ENCODE assay signal across 16 cellular contexts in the genomic region with DNA sequence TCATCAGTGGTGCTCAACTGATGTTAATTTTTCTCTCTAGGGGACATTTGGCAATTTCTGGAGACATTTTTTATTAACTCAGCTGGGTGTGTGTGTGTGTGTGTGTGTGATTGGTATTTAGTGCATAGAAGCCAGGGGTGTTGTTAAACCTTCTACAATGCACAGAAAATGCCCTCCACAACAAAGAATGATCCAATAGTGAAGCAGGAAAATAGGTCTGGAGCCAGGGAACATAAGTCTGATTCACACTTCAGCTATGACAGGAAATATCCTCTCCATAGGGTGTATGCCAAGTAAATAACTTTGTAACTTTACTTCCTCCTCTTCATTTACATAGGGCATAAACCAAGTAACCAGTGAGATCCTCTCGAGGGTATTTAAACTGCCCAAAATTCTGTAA. TPM values are rescaled to one million over a fixed set of nuclear protein-coding genes. Genes with fewer than 3 reads are reported as not detected.
A peak's percentile ranks its signal among the peaks of the same experiment; 100 is the strongest.
DNase-seq lines count a peak whose midpoint lies in the region; ATAC-seq lines count a peak whose summit lies in the region.
"Had no signal": no experiment of that assay in that cellular context is flagged by ENCODE, and none has a peak within 500 bp of the region (broad histone marks: within the 10 kb centered on the region; RNA-seq: fewer than 3 reads in every experiment).

No MANE protein-coding gene starts in this region.

- no peak overlapping the region for H2AK5ac ChIP-seq in trophoblast cell (ENCODE audit: low read length)

- H2AFZ ChIP-seq in trophoblast cell (ENCODE audit: insufficient read depth, low read length, poor library complexity), result no peak overlapping the region

- no peak for ATAC-seq in sciatic nerve
- ATAC-seq: activated CD4-positive, CD25-positive, alpha-beta regulatory T cell treated with anti-CD3 and anti-CD28 coated beads, Interleukin-2, amount 50 U/mL, for 24 hours; stimulated activated naive B cell treated with anti-CD40 and anti-IgM and Interleukin-4, amounts not matched to agents 10 μg/mL and 1 μg/mL and 100 μg/mL, for 72 hours had no signal

- H3K4ac ChIP-seq in trophoblast cell (ENCODE audit: low read depth, low read length), result no peak overlapping the region

- H3K4me2 ChIP-seq in trophoblast cell (ENCODE audit: low read length), result no peak overlapping the region

- intact Hi-C loops in sciatic nerve (cut with DNase I), result no loop called here

- no peak overlapping the region for H3K4me3 ChIP-seq in trophoblast cell (ENCODE audit: low read depth, low read length)

- no peak overlapping the region for H4K8ac ChIP-seq in trophoblast cell (ENCODE audit: low read depth, low read length)

- H4K12ac ChIP-seq in trophoblast cell (ENCODE audit: low read depth, low read length), result no peak overlapping the region

- no peaks in the 10 kb centered on the region for H3K36me3 ChIP-seq in trophoblast cell (ENCODE audit: control insufficient read depth in 1 of 2, insufficient read depth in 2 of 2, low read length in 2 of 2)

- H2BK120ac ChIP-seq in trophoblast cell (ENCODE audit: insufficient read depth, low read length, poor library complexity), result no peak overlapping the region

- DNase-seq in ELR (ENCODE audit: low read depth) (peak; percentile 84), RPMI7951 (ENCODE audit: low read depth) (peak; percentile 45), epithelial cell of prostate (ENCODE audit: low read depth, low spot score) (no peak), trophoblast cell (no peak), sciatic nerve (ENCODE audit: low spot score) (no peak), superior temporal gyrus (ENCODE audit: extremely low spot score) (no peak)
- no peak for DNase-seq in effector CD8-positive, alpha-beta T cell (lab: John Stamatoyannopoulos, UW)
- DNase-seq in stimulated activated CD4-positive, alpha-beta T cell treated with anti-CD3 and anti-CD28 coated beads, Interleukin-4, amount 100 ng/mL, for 1 hour, result no peak
- DNase-seq: activated T-cell treated with anti-CD3 and anti-CD28 coated beads for 4 hours; H9; islet precursor cell; stimulated activated naive B cell treated with anti-CD40 and anti-IgM and Interleukin-4, amounts not matched to agents 10 μg/mL and 1 μg/mL and 100 μg/mL, for 72 hours had no signal

- peaks cover 11% of the 10 kb centered on the region for H3K79me1 ChIP-seq in trophoblast cell (ENCODE audit: low read length)

- H3K79me2 ChIP-seq in trophoblast cell (ENCODE audit: control insufficient read depth, insufficient read depth, low read length, poor library complexity), result no peaks in the 10 kb centered on the region

- no peak overlapping the region for H2BK5ac ChIP-seq in trophoblast cell (ENCODE audit: low read depth, low read length, poor library complexity)

- no peaks in the 10 kb centered on the region for H3K9me3 ChIP-seq in trophoblast cell (ENCODE audit: insufficient read depth, low read depth, low read length)

- H4K91ac ChIP-seq in trophoblast cell (ENCODE audit: low read depth, low read length), result peak overlapping the region; percentile 52

- peaks cover 14 to 20% of the 10 kb centered on the region in 2 experiments for H3K4me1 ChIP-seq in trophoblast cell (ENCODE audit: control insufficient read depth in 1 of 2, insufficient read depth in 2 of 2, low read length in 2 of 2)

- H3K14ac ChIP-seq in trophoblast cell (ENCODE audit: low read length), result no peak overlapping the region

- no peak overlapping the region for H3K9ac ChIP-seq in trophoblast cell (ENCODE audit: low read length)

- WGBS in trophoblast cell (ENCODE audit: extremely low coverage, insufficient coverage, insufficient read length), result no CpG with 5 or more reads among the region's 1 CpG

- H3K23ac ChIP-seq in trophoblast cell (ENCODE audit: low read length), result no peak overlapping the region

- H3K18ac ChIP-seq in trophoblast cell (ENCODE audit: low read length), result no peak overlapping the region

- H3K27me3 ChIP-seq in trophoblast cell (ENCODE audit: insufficient read depth, low read length), result no peaks in the 10 kb centered on the region

- H3K27ac ChIP-seq in epithelial cell of prostate, result peak overlapping the region; percentile 78
- peak overlapping the region; percentile 35 for H3K27ac ChIP-seq in trophoblast cell (ENCODE audit: low read depth, low read length)
- H3K27ac ChIP-seq: C4-2B had no signal

- peak overlapping the region; percentile 30 for H2BK12ac ChIP-seq in trophoblast cell (ENCODE audit: low read length)

RNA-seq across cellular contexts. Expression of gene TMEM61, which starts 25.1 kb away (rescaled TPM):
- total RNA-seq in RPMI7951 (2014; rRNA removed; shearing (Covaris generic)), result not detected in 2 replicates
- polyA plus RNA-seq in trophoblast cell (2013), result 0.18 and 0.19 TPM in 2 replicates
- total RNA-seq in sciatic nerve, result not detected
- total RNA-seq: frontal cortex, myocyte had no signal

RNA-seq across cellular contexts. Expression of gene BSND, which starts 43.4 kb away (rescaled TPM):
- not detected in 2 replicates for total RNA-seq in RPMI7951 (2014; rRNA removed; shearing (Covaris generic))
- polyA plus RNA-seq in trophoblast cell (2013), result 0.01 TPM in 2 replicates
- total RNA-seq in sciatic nerve, result not detected
- total RNA-seq: frontal cortex, myocyte had no signal

Comparison
In these comparisons a context has a peak if more than half of its experiments do, and no peak if none do; other contexts are left out.
1. DNase-seq: peak in ELR (single experiment) and RPMI7951 (single experiment); none in epithelial cell of prostate (single experiment), trophoblast cell (0 of 2), effector CD8-positive, alpha-beta T cell (single experiment), stimulated activated CD4-positive, alpha-beta T cell treated with anti-CD3 and anti-CD28 coated beads, Interleukin-4, amount 100 ng/mL, for 1 hour (single experiment), sciatic nerve (single experiment) and superior temporal gyrus (single experiment).